Comparison of ENCODE assay signal across 1 cellular context in genomic region chr19:48362716-48363499, GRCh38.
TF ChIP-seq lines count a peak whose summit lies in the region.

No MANE protein-coding gene starts in this region.

TF ChIP-seq in K562, 482 proteins besides CTCF, POLR2A, EP300 and RAD21 (continued from another document and continues in another):
- TF ChIP-seq MXD1 (CRISPR knock-in tag; IDR thresholded peaks at IDR 0.05; ENCODE audit: borderline replicate concordance, poor library complexity, severe bottlenecking) (no peak), MCM5 (IDR thresholded peaks at IDR 0.05; ENCODE audit: low read depth) (no peak), NFATC3 (IDR thresholded peaks at IDR 0.05) (no peak), KLF16 (IDR thresholded peaks at IDR 0.05) (no peak), UBTF (IDR thresholded peaks at IDR 0.05; ENCODE audit: borderline replicate concordance in 1 of 2, low read depth in 2 of 2, low read length in 2 of 2) (no peak), ZBED1 (IDR thresholded peaks at IDR 0.05) (no peak), SMAD4 (CRISPR knock-in tag; conservative IDR thresholded peaks at IDR 0.05) (0 out of 2 replicates have a peak, but pooled peaks have one; percentile 52), BCOR (IDR thresholded peaks at IDR 0.05) (no peak), PHF8 (IDR thresholded peaks at IDR 0.05; ENCODE audit: borderline replicate concordance, low read length) (no peak), DDX20 (tag; IDR thresholded peaks at IDR 0.05; ENCODE audit: low read depth) (no peak), CBFA2T2 (conservative IDR thresholded peaks at IDR 0.05) (no peak), DACH1 (IDR thresholded peaks at IDR 0.05; ENCODE audit: partially characterized antibody) (no peak), ZSCAN29 (IDR thresholded peaks at IDR 0.05) (no peak), ZNF431 (CRISPR knock-in tag; IDR thresholded peaks at IDR 0.05) (no peak), ZNF589 (CRISPR knock-in tag; IDR thresholded peaks at IDR 0.05; ENCODE audit: low read depth) (peak; percentile 89; the same call in 1 of the 2 replicates), TSC22D4 (tag; IDR thresholded peaks at IDR 0.05) (no peak), POLR3G (IDR thresholded peaks at IDR 0.05; ENCODE audit: extremely low read depth, insufficient read length, insufficient replicate concordance) (no peak), ATF7 (IDR thresholded peaks at IDR 0.05) (0 out of 2 replicates have a peak, but pooled peaks have one; percentile 25), MITF (IDR thresholded peaks at IDR 0.05) (no peak), HIVEP1 (CRISPR knock-in tag; IDR thresholded peaks at IDR 0.05) (0 out of 2 replicates have a peak, but pooled peaks have one; percentile 29), ZNF280A (IDR thresholded peaks at IDR 0.05; ENCODE audit: low read depth, partially characterized antibody) (no peak), CEBPG (CRISPR knock-in tag; IDR thresholded peaks at IDR 0.05) (no peak), CEBPG (tag; conservative IDR thresholded peaks at IDR 0.05 in 1 of 2, IDR thresholded peaks at IDR 0.05 in 1 of 2) (no peak), SRSF7 (optimal IDR thresholded peaks at IDR 0.05; ENCODE audit: low read depth, low read length) (no peak), MCM7 (IDR thresholded peaks at IDR 0.05) (no peak), SRSF3 (IDR thresholded peaks at IDR 0.05; ENCODE audit: insufficient read depth, low read length) (no peak), MXI1 (IDR thresholded peaks at IDR 0.05; ENCODE audit: low read depth, low read length) (no peak), E2F3 (CRISPR knock-in tag; IDR thresholded peaks at IDR 0.05) (no peak), NBN (IDR thresholded peaks at IDR 0.05; ENCODE audit: low read depth) (no peak), TAF1 (IDR thresholded peaks at IDR 0.05; ENCODE audit: control insufficient read depth, extremely low read depth, insufficient read depth, low read length, severe bottlenecking) (peak; percentile 11), PHB (CRISPR knock-in tag; IDR thresholded peaks at IDR 0.05) (no peak), ZNF165 (CRISPR knock-in tag; IDR thresholded peaks at IDR 0.05; ENCODE audit: borderline replicate concordance) (no peak), ZNF239 (CRISPR knock-in tag; IDR thresholded peaks at IDR 0.05) (peak; percentile 52; the same call in 1 of the 2 replicates), CBFA2T3 (IDR thresholded peaks at IDR 0.05) (no peak)
- TF ChIP-seq, protein P1, sequence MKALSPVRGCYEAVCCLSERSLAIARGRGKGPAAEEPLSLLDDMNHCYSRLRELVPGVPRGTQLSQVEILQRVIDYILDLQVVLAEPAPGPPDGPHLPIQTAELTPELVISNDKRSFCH (CRISPR knock-in tag; IDR thresholded peaks at IDR 0.05) = no peak
- TF ChIP-seq, protein P1 (tag; IDR thresholded peaks at IDR 0.05) = no peak
- TF ChIP-seq, protein P2, sequence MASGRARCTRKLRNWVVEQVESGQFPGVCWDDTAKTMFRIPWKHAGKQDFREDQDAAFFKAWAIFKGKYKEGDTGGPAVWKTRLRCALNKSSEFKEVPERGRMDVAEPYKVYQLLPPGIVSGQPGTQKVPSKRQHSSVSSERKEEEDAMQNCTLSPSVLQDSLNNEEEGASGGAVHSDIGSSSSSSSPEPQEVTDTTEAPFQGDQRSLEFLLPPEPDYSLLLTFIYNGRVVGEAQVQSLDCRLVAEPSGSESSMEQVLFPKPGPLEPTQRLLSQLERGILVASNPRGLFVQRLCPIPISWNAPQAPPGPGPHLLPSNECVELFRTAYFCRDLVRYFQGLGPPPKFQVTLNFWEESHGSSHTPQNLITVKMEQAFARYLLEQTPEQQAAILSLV (tag; IDR thresholded peaks at IDR 0.05) = no peak
- TF ChIP-seq, protein P3, sequence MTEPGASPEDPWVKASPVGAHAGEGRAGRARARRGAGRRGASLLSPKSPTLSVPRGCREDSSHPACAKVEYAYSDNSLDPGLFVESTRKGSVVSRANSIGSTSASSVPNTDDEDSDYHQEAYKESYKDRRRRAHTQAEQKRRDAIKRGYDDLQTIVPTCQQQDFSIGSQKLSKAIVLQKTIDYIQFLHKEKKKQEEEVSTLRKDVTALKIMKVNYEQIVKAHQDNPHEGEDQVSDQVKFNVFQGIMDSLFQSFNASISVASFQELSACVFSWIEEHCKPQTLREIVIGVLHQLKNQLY (CRISPR knock-in tag; conservative IDR thresholded peaks at IDR 0.05) = no peak
- TF ChIP-seq, protein P4, sequence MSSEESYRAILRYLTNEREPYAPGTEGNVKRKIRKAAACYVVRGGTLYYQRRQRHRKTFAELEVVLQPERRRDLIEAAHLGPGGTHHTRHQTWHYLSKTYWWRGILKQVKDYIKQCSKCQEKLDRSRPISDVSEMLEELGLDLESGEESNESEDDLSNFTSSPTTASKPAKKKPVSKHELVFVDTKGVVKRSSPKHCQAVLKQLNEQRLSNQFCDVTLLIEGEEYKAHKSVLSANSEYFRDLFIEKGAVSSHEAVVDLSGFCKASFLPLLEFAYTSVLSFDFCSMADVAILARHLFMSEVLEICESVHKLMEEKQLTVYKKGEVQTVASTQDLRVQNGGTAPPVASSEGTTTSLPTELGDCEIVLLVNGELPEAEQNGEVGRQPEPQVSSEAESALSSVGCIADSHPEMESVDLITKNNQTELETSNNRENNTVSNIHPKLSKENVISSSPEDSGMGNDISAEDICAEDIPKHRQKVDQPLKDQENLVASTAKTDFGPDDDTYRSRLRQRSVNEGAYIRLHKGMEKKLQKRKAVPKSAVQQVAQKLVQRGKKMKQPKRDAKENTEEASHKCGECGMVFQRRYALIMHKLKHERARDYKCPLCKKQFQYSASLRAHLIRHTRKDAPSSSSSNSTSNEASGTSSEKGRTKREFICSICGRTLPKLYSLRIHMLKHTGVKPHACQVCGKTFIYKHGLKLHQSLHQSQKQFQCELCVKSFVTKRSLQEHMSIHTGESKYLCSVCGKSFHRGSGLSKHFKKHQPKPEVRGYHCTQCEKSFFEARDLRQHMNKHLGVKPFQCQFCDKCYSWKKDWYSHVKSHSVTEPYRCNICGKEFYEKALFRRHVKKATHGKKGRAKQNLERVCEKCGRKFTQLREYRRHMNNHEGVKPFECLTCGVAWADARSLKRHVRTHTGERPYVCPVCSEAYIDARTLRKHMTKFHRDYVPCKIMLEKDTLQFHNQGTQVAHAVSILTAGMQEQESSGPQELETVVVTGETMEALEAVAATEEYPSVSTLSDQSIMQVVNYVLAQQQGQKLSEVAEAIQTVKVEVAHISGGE (CRISPR knock-in tag; IDR thresholded peaks at IDR 0.05) = peak in 1 of 3 experiments; percentile 75; a peak in 2 of 6 replicates
- TF ChIP-seq, protein P5, sequence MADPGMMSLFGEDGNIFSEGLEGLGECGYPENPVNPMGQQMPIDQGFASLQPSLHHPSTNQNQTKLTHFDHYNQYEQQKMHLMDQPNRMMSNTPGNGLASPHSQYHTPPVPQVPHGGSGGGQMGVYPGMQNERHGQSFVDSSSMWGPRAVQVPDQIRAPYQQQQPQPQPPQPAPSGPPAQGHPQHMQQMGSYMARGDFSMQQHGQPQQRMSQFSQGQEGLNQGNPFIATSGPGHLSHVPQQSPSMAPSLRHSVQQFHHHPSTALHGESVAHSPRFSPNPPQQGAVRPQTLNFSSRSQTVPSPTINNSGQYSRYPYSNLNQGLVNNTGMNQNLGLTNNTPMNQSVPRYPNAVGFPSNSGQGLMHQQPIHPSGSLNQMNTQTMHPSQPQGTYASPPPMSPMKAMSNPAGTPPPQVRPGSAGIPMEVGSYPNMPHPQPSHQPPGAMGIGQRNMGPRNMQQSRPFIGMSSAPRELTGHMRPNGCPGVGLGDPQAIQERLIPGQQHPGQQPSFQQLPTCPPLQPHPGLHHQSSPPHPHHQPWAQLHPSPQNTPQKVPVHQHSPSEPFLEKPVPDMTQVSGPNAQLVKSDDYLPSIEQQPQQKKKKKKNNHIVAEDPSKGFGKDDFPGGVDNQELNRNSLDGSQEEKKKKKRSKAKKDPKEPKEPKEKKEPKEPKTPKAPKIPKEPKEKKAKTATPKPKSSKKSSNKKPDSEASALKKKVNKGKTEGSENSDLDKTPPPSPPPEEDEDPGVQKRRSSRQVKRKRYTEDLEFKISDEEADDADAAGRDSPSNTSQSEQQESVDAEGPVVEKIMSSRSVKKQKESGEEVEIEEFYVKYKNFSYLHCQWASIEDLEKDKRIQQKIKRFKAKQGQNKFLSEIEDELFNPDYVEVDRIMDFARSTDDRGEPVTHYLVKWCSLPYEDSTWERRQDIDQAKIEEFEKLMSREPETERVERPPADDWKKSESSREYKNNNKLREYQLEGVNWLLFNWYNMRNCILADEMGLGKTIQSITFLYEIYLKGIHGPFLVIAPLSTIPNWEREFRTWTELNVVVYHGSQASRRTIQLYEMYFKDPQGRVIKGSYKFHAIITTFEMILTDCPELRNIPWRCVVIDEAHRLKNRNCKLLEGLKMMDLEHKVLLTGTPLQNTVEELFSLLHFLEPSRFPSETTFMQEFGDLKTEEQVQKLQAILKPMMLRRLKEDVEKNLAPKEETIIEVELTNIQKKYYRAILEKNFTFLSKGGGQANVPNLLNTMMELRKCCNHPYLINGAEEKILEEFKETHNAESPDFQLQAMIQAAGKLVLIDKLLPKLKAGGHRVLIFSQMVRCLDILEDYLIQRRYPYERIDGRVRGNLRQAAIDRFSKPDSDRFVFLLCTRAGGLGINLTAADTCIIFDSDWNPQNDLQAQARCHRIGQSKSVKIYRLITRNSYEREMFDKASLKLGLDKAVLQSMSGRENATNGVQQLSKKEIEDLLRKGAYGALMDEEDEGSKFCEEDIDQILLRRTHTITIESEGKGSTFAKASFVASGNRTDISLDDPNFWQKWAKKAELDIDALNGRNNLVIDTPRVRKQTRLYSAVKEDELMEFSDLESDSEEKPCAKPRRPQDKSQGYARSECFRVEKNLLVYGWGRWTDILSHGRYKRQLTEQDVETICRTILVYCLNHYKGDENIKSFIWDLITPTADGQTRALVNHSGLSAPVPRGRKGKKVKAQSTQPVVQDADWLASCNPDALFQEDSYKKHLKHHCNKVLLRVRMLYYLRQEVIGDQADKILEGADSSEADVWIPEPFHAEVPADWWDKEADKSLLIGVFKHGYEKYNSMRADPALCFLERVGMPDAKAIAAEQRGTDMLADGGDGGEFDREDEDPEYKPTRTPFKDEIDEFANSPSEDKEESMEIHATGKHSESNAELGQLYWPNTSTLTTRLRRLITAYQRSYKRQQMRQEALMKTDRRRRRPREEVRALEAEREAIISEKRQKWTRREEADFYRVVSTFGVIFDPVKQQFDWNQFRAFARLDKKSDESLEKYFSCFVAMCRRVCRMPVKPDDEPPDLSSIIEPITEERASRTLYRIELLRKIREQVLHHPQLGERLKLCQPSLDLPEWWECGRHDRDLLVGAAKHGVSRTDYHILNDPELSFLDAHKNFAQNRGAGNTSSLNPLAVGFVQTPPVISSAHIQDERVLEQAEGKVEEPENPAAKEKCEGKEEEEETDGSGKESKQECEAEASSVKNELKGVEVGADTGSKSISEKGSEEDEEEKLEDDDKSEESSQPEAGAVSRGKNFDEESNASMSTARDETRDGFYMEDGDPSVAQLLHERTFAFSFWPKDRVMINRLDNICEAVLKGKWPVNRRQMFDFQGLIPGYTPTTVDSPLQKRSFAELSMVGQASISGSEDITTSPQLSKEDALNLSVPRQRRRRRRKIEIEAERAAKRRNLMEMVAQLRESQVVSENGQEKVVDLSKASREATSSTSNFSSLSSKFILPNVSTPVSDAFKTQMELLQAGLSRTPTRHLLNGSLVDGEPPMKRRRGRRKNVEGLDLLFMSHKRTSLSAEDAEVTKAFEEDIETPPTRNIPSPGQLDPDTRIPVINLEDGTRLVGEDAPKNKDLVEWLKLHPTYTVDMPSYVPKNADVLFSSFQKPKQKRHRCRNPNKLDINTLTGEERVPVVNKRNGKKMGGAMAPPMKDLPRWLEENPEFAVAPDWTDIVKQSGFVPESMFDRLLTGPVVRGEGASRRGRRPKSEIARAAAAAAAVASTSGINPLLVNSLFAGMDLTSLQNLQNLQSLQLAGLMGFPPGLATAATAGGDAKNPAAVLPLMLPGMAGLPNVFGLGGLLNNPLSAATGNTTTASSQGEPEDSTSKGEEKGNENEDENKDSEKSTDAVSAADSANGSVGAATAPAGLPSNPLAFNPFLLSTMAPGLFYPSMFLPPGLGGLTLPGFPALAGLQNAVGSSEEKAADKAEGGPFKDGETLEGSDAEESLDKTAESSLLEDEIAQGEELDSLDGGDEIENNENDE (IDR thresholded peaks at IDR 0.05; ENCODE audit: low read depth, low read length) = no peak
